1 cellular context compared by ENCODE assay signal in genomic region chr13:49997935-49998334, GRCh38.
TF ChIP-seq lines count a peak whose summit lies in the region.

No MANE protein-coding gene starts in this region.

TF ChIP-seq in GM23338, 12 proteins besides CTCF, POLR2A, EP300 and RAD21 (continued from another document):
- TF ChIP-seq ZNF462 (CRISPR knock-in tag; IDR thresholded peaks at IDR 0.05) (no peak), EZH2 (IDR thresholded peaks at IDR 0.05; ENCODE audit: low read depth, unreplicated experiment) (no peak)
TF ChIP-seq in GM23338: peak in this region for 0.
